In the genomic region with DNA sequence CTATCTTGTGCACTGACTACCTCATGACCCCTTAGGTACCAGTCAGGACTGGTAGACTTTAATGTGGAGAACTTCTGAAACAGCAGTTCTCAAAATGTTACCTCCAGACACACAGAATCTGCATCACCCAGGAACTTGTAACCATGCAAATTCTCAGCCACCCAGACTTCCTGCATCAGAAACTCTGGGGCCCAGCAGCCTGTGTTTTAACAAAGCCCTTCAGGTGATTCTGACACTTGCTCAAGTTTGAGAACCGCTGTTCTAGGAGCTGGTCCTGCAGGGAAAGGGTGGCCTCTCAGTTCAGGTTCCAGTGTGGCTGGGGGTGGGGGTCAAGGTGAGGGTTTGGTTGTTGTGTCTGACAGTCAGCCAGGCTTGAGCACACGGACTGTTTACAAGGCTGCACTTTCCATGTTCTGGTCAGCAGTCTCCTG, we compare ENCODE assay signal across 8 cellular contexts. TPM values are rescaled to one million over a fixed set of nuclear protein-coding genes. Genes with fewer than 3 reads are reported as not detected.
DNase-seq lines count a peak whose midpoint lies in the region; ATAC-seq lines count a peak whose summit lies in the region.

No MANE protein-coding gene starts in this region.

- no peak overlapping the region for H3K27ac ChIP-seq in muscle layer of duodenum (ENCODE audit: low read length)

- DNase-seq in activated gamma-delta T cell treated with Interleukin-2 at 50 U/mL for 16 hours (peak; percentile 19), activated gamma-delta T cell (lab: John Stamatoyannopoulos, UW) (no peak), mesenteric fat pad (ENCODE audit: low spot score) (no peak), C1 segment of cervical spinal cord (lab: John Stamatoyannopoulos, UW) (no peak), AG08395 (ENCODE audit: low spot score) (no peak)
- peak; percentile 66 for DNase-seq in activated CD8-positive, alpha-beta T cell treated with anti-CD3 and anti-CD28 coated beads, Interleukin-2, amount 10 ng/mL, durations not matched to agents 7 days and 5 days

- H3K4me3 Mint-ChIP-seq in activated CD8-positive, alpha-beta T cell treated with anti-CD3 and anti-CD28 coated beads, Interleukin-2, amount 10 ng/mL, durations not matched to agents 7 days and 5 days = peak overlapping the region; percentile 96

- peak overlapping the region; percentile 88 to 92 for H3K4me3 ChIP-seq in muscle layer of duodenum (ENCODE audit: low read depth in 1 of 2, low read length in 2 of 2)

- no peaks in the 10 kb centered on the region for H3K27me3 ChIP-seq in muscle layer of duodenum (ENCODE audit: low read depth, low read length)

- H3K9me3 ChIP-seq in muscle layer of duodenum (ENCODE audit: control insufficient read depth in 1 of 2, low read length in 2 of 2) = no peaks in the 10 kb centered on the region

- CTCF ChIA-PET in activated CD8-positive, alpha-beta T cell treated with anti-CD3 and anti-CD28 coated beads, Interleukin-2, amount 10 ng/mL, durations not matched to agents 7 days and 5 days (lab: Charles Lee) = interaction anchor here (0.7 to 3.7 kb wide), 6 partner anchors 10 to 327 kb away, joined by 3 to 42 read pairs (median 12); no protein-coding TSS in a partner anchor

- peaks cover 3 to 29% of the 10 kb centered on the region in 2 donors for H3K4me1 ChIP-seq in muscle layer of duodenum (ENCODE audit: control insufficient read depth in 1 of 2, insufficient read depth in 2 of 2, low read length in 2 of 2)

- peaks cover 24 to 34% of the 10 kb centered on the region in 2 donors for H3K36me3 ChIP-seq in muscle layer of duodenum (ENCODE audit: control insufficient read depth in 1 of 2, insufficient read depth in 2 of 2, low read length in 2 of 2)

- peaks cover 69% of the 10 kb centered on the region for H3K36me3 Mint-ChIP-seq in activated CD8-positive, alpha-beta T cell treated with anti-CD3 and anti-CD28 coated beads, Interleukin-2, amount 10 ng/mL, durations not matched to agents 7 days and 5 days (ENCODE audit: low read depth)

- POLR2A ChIA-PET in activated CD8-positive, alpha-beta T cell treated with anti-CD3 and anti-CD28 coated beads, Interleukin-2, amount 10 ng/mL, durations not matched to agents 7 days and 5 days (lab: Charles Lee) = interaction anchor here (0.8 to 5.3 kb wide), 4 partner anchors 8 to 28 kb away, joined by 3 to 244 read pairs (median 20); a partner anchor contains a TSS

- peak; percentile 41 for ATAC-seq in HG03045 (IDR thresholded peaks at IDR 0.05; ENCODE audit: unreplicated experiment)
- ATAC-seq in activated CD8-positive, alpha-beta T cell treated with anti-CD3 and anti-CD28 coated beads, Interleukin-2, amount 10 ng/mL, durations not matched to agents 7 days and 5 days = peak; percentile 29

- no peaks in the 10 kb centered on the region for H3K27me3 Mint-ChIP-seq in activated CD8-positive, alpha-beta T cell treated with anti-CD3 and anti-CD28 coated beads, Interleukin-2, amount 10 ng/mL, durations not matched to agents 7 days and 5 days (ENCODE audit: low read depth)

- peaks cover 4% of the 10 kb centered on the region for H3K9me3 Mint-ChIP-seq in activated CD8-positive, alpha-beta T cell treated with anti-CD3 and anti-CD28 coated beads, Interleukin-2, amount 10 ng/mL, durations not matched to agents 7 days and 5 days (ENCODE audit: insufficient read depth)

- peaks cover 34% of the 10 kb centered on the region for H3K4me1 Mint-ChIP-seq in activated CD8-positive, alpha-beta T cell treated with anti-CD3 and anti-CD28 coated beads, Interleukin-2, amount 10 ng/mL, durations not matched to agents 7 days and 5 days (ENCODE audit: low read depth)

- H3K27ac Mint-ChIP-seq in activated CD8-positive, alpha-beta T cell treated with anti-CD3 and anti-CD28 coated beads, Interleukin-2, amount 10 ng/mL, durations not matched to agents 7 days and 5 days = peak overlapping the region; percentile 99

RNA-seq across cellular contexts. Expression of a gene that starts 28.4 kb away (rescaled TPM):
- 10 to 100 TPM; 22.8 to 25.3 TPM for total RNA-seq in activated CD8-positive, alpha-beta T cell treated with anti-CD3 and anti-CD28 coated beads, Interleukin-2, amount 10 ng/mL, durations not matched to agents 7 days and 5 days
- total RNA-seq in mesenteric fat pad = 9.1 TPM

RNA-seq across cellular contexts. Expression of a gene that starts 30.0 kb away (rescaled TPM):
- total RNA-seq in activated CD8-positive, alpha-beta T cell treated with anti-CD3 and anti-CD28 coated beads, Interleukin-2, amount 10 ng/mL, durations not matched to agents 7 days and 5 days = 100 to 1,000 TPM; 154 to 161 TPM
- total RNA-seq in mesenteric fat pad = 380 TPM

Comparison
In these comparisons a context has a peak if more than half of its experiments do, and no peak if none do; other contexts are left out.
1. DNase-seq: peak in activated gamma-delta T cell treated with Interleukin-2 at 50 U/mL for 16 hours (single experiment) and activated CD8-positive, alpha-beta T cell treated with anti-CD3 and anti-CD28 coated beads, Interleukin-2, amount 10 ng/mL, durations not matched to agents 7 days and 5 days (single experiment); none in activated gamma-delta T cell (single experiment), mesenteric fat pad (single experiment), C1 segment of cervical spinal cord (0 of 14) and AG08395 (single experiment).